ENCODE assay signal across 21 cellular contexts in genomic region chr1:51714374-51715019, GRCh38.
A peak's percentile ranks its signal among the peaks of the same experiment; 100 is the strongest.
DNase-seq lines count a peak whose midpoint lies in the region; ATAC-seq, FAIRE-seq and TF ChIP-seq lines count a peak whose summit lies in the region.
"Had no signal": no experiment of that assay in that cellular context is flagged by ENCODE, and none has a peak within 500 bp of the region (broad histone marks: within the 10 kb centered on the region; RNA-seq: fewer than 3 reads in every experiment).

No MANE protein-coding gene starts in this region.

- H3K27ac Mint-ChIP-seq in activated CD4-positive, alpha-beta T cell treated with anti-CD3 and anti-CD28 coated beads for 36 hours = no peak overlapping the region
- H3K27ac Mint-ChIP-seq in nephron progenitor cell = no peak overlapping the region

- no peaks in the 10 kb centered on the region for H3K4me1 ChIP-seq in right atrium auricular region

- no peak overlapping the region for H3K4me3 Mint-ChIP-seq in activated CD4-positive, alpha-beta T cell treated with anti-CD3 and anti-CD28 coated beads for 36 hours
- H3K4me3 Mint-ChIP-seq in nephron progenitor cell = no peak overlapping the region

- intact Hi-C loops in activated CD4-positive, alpha-beta T cell treated with anti-CD3 and anti-CD28 coated beads for 36 hours (cut with DNase I, micrococcal nuclease) = no loop called here

- H3K36me3 Mint-ChIP-seq in activated CD4-positive, alpha-beta T cell treated with anti-CD3 and anti-CD28 coated beads for 36 hours (ENCODE audit: low read depth) = peaks cover 7% of the 10 kb centered on the region
- H3K36me3 Mint-ChIP-seq in nephron progenitor cell (ENCODE audit: low read depth) = peaks cover 47% of the 10 kb centered on the region

- TF ChIP-seq CTCF in bronchial epithelial cell (IDR thresholded peaks at IDR 0.05; ENCODE audit: insufficient read depth, low read length, severe bottlenecking) (no peak), nephron progenitor cell (IDR thresholded peaks at IDR 0.05) (no peak), right atrium auricular region (IDR thresholded peaks at IDR 0.05) (no peak)

- H3K9me3 ChIP-seq in MG63 = no peaks in the 10 kb centered on the region
- no peaks in the 10 kb centered on the region for H3K9me3 ChIP-seq in right atrium auricular region

- DNase-seq in activated CD4-positive, alpha-beta T cell treated with anti-CD3 and anti-CD28 coated beads for 36 hours = no peak
- no peak for DNase-seq in activated CD4-positive, alpha-beta T cell treated with anti-CD3 and anti-CD28 coated beads, Interleukin-2, amount 50 U/mL, for 1 hour
- DNase-seq in AG20443 (ENCODE audit: low spot score) (peak; percentile 14), MG63 (peak; percentile 21), bronchial epithelial cell (ENCODE audit: low read depth) (no peak), nephron progenitor cell (no peak), right atrium auricular region (ENCODE audit: low spot score) (no peak)
- DNase-seq: 8988T, C1 segment of cervical spinal cord, DND-41, GDM1, HCEC 1CT, NCI-H1048, NCI-H1436 treated with DMSO at 0.1 percent for 48 hours, NCI-H2081, NCI-H510A, NCI-H82 had no signal

- H3K4me3 ChIP-seq in MG63 (no peak overlapping the region), bronchial epithelial cell (ENCODE audit: low read depth, low read length) (no peak overlapping the region), right atrium auricular region (no peak overlapping the region)

- H3K27me3 ChIP-seq in MG63 (no peaks in the 10 kb centered on the region), bronchial epithelial cell (ENCODE audit: control insufficient read depth, insufficient read depth, low read length) (no peaks in the 10 kb centered on the region), right atrium auricular region (no peaks in the 10 kb centered on the region)

- H3K36me3 ChIP-seq in MG63 = no peaks in the 10 kb centered on the region
- H3K36me3 ChIP-seq in bronchial epithelial cell (ENCODE audit: control insufficient read depth, insufficient read depth, low read length) = no peaks in the 10 kb centered on the region
- H3K36me3 ChIP-seq in right atrium auricular region = no peaks in the 10 kb centered on the region

- no peak overlapping the region for H3K27ac ChIP-seq in right atrium auricular region
- H3K27ac ChIP-seq: HL-60 had no signal

- no peaks in the 10 kb centered on the region for H3K27me3 Mint-ChIP-seq in activated CD4-positive, alpha-beta T cell treated with anti-CD3 and anti-CD28 coated beads for 36 hours
- H3K27me3 Mint-ChIP-seq in nephron progenitor cell (ENCODE audit: low read depth, poor library complexity) = no peaks in the 10 kb centered on the region

- H3K4me1 Mint-ChIP-seq in activated CD4-positive, alpha-beta T cell treated with anti-CD3 and anti-CD28 coated beads for 36 hours = peaks cover 10% of the 10 kb centered on the region
- H3K4me1 Mint-ChIP-seq in nephron progenitor cell = no peaks in the 10 kb centered on the region

- no peaks in the 10 kb centered on the region for H3K9me3 Mint-ChIP-seq in activated CD4-positive, alpha-beta T cell treated with anti-CD3 and anti-CD28 coated beads for 36 hours (ENCODE audit: low read depth)
- peaks cover 29% of the 10 kb centered on the region for H3K9me3 Mint-ChIP-seq in nephron progenitor cell

- peak; percentile 32 for FAIRE-seq in bronchial epithelial cell (lab: Jason Lieb, UNC)
- FAIRE-seq: GM12892, HTR-8/SVneo had no signal

- POLR2A ChIA-PET in activated CD4-positive, alpha-beta T cell treated with anti-CD3 and anti-CD28 coated beads for 36 hours (lab: Charles Lee) = no interaction called here

- CTCF ChIA-PET in activated CD4-positive, alpha-beta T cell treated with anti-CD3 and anti-CD28 coated beads for 36 hours (lab: Charles Lee) = interaction anchor here (0.6 kb wide), 1 partner anchor 55 kb away, joined by 3 read pairs; no protein-coding TSS in a partner anchor

- peak; percentile 82 for ATAC-seq in activated CD4-positive, alpha-beta T cell treated with anti-CD3 and anti-CD28 coated beads for 36 hours
- no peak for ATAC-seq in GM21825 (IDR thresholded peaks at IDR 0.05; ENCODE audit: unreplicated experiment)

Comparison
In these comparisons a context has a peak if more than half of its experiments do, and no peak if none do; other contexts are left out.
1. DNase-seq: peak in AG20443 (single experiment) and MG63 (single experiment); none in activated CD4-positive, alpha-beta T cell treated with anti-CD3 and anti-CD28 coated beads for 36 hours (single experiment), activated CD4-positive, alpha-beta T cell treated with anti-CD3 and anti-CD28 coated beads, Interleukin-2, amount 50 U/mL, for 1 hour (single experiment), bronchial epithelial cell (single experiment), nephron progenitor cell (single experiment) and right atrium auricular region (single experiment).